In the genomic region with DNA sequence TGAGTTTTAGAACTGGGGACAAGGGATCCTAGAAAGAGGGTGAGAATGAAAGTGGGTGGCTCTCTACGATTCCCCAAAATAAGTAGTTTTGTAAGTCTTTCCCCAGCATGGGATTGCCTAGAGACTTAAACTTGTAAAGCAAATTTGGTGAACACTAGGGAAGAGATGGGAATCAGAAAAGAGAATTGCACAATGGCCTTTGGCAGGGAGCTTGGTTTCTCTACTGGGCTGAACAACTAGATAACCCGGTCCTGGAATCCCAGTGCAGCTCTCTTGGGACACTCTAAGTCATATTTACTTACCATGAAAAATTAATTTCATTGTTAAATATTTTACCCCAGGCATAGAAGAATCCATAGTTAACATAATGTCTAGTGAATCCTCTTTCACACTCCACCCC, we compare ENCODE assay signal across 2 cellular contexts.
TF ChIP-seq lines count a peak whose summit lies in the region.

No MANE protein-coding gene starts in this region.

TF ChIP-seq in GM23338, 12 proteins besides CTCF, POLR2A, EP300 and RAD21:
- no peak for TF ChIP-seq EZH2phosphoT487 (IDR thresholded peaks at IDR 0.05; ENCODE audit: unreplicated experiment)
- TF ChIP-seq ZNF114 (CRISPR knock-in tag; IDR thresholded peaks at IDR 0.05): no peak
- no peak for TF ChIP-seq NANOG (IDR thresholded peaks at IDR 0.05; ENCODE audit: borderline replicate concordance)
- TF ChIP-seq STAT1 (IDR thresholded peaks at IDR 0.05; ENCODE audit: unreplicated experiment): no peak
- no peak for TF ChIP-seq EZH2 (IDR thresholded peaks at IDR 0.05; ENCODE audit: low read depth, unreplicated experiment)
- TF ChIP-seq, protein P1, sequence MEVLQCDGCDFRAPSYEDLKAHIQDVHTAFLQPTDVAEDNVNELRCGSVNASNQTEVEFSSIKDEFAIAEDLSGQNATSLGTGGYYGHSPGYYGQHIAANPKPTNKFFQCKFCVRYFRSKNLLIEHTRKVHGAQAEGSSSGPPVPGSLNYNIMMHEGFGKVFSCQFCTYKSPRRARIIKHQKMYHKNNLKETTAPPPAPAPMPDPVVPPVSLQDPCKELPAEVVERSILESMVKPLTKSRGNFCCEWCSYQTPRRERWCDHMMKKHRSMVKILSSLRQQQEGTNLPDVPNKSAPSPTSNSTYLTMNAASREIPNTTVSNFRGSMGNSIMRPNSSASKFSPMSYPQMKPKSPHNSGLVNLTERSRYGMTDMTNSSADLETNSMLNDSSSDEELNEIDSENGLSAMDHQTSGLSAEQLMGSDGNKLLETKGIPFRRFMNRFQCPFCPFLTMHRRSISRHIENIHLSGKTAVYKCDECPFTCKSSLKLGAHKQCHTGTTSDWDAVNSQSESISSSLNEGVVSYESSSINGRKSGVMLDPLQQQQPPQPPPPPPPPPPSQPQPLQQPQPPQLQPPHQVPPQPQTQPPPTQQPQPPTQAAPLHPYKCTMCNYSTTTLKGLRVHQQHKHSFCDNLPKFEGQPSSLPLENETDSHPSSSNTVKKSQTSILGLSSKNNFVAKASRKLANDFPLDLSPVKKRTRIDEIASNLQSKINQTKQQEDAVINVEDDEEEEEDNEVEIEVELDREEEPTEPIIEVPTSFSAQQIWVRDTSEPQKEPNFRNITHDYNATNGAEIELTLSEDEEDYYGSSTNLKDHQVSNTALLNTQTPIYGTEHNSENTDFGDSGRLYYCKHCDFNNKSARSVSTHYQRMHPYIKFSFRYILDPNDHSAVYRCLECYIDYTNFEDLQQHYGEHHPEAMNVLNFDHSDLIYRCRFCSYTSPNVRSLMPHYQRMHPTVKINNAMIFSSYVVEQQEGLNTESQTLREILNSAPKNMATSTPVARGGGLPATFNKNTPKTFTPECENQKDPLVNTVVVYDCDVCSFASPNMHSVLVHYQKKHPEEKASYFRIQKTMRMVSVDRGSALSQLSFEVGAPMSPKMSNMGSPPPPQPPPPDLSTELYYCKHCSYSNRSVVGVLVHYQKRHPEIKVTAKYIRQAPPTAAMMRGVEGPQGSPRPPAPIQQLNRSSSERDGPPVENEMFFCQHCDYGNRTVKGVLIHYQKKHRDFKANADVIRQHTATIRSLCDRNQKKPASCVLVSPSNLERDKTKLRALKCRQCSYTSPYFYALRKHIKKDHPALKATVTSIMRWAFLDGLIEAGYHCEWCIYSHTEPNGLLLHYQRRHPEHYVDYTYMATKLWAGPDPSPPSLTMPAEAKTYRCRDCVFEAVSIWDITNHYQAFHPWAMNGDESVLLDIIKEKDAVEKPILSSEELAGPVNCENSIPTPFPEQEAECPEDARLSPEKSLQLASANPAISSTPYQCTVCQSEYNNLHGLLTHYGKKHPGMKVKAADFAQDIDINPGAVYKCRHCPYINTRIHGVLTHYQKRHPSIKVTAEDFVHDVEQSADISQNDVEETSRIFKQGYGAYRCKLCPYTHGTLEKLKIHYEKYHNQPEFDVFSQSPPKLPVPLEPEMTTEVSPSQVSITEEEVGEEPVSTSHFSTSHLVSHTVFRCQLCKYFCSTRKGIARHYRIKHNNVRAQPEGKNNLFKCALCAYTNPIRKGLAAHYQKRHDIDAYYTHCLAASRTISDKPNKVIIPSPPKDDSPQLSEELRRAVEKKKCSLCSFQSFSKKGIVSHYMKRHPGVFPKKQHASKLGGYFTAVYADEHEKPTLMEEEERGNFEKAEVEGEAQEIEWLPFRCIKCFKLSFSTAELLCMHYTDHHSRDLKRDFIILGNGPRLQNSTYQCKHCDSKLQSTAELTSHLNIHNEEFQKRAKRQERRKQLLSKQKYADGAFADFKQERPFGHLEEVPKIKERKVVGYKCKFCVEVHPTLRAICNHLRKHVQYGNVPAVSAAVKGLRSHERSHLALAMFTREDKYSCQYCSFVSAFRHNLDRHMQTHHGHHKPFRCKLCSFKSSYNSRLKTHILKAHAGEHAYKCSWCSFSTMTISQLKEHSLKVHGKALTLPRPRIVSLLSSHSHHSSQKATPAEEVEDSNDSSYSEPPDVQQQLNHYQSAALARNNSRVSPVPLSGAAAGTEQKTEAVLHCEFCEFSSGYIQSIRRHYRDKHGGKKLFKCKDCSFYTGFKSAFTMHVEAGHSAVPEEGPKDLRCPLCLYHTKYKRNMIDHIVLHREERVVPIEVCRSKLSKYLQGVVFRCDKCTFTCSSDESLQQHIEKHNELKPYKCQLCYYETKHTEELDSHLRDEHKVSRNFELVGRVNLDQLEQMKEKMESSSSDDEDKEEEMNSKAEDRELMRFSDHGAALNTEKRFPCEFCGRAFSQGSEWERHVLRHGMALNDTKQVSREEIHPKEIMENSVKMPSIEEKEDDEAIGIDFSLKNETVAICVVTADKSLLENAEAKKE (CRISPR knock-in tag; IDR thresholded peaks at IDR 0.05): no peak

TF ChIP-seq in K562, 482 proteins besides CTCF, POLR2A, EP300 and RAD21:
- TF ChIP-seq, protein P2, sequence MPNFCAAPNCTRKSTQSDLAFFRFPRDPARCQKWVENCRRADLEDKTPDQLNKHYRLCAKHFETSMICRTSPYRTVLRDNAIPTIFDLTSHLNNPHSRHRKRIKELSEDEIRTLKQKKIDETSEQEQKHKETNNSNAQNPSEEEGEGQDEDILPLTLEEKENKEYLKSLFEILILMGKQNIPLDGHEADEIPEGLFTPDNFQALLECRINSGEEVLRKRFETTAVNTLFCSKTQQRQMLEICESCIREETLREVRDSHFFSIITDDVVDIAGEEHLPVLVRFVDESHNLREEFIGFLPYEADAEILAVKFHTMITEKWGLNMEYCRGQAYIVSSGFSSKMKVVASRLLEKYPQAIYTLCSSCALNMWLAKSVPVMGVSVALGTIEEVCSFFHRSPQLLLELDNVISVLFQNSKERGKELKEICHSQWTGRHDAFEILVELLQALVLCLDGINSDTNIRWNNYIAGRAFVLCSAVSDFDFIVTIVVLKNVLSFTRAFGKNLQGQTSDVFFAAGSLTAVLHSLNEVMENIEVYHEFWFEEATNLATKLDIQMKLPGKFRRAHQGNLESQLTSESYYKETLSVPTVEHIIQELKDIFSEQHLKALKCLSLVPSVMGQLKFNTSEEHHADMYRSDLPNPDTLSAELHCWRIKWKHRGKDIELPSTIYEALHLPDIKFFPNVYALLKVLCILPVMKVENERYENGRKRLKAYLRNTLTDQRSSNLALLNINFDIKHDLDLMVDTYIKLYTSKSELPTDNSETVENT (CRISPR knock-in tag; IDR thresholded peaks at IDR 0.05): no peak
- TF ChIP-seq CEBPB (tag; IDR thresholded peaks at IDR 0.05) (0 out of 2 replicates have a peak, but pooled peaks have one; percentile 33), ELF2 (CRISPR knock-in tag; IDR thresholded peaks at IDR 0.05) (no peak), SLC30A9 (CRISPR knock-in tag; IDR thresholded peaks at IDR 0.05) (no peak), HDAC1 (IDR thresholded peaks at IDR 0.05) (no peak)
